8 cellular contexts compared by ENCODE assay signal in the genomic region with DNA sequence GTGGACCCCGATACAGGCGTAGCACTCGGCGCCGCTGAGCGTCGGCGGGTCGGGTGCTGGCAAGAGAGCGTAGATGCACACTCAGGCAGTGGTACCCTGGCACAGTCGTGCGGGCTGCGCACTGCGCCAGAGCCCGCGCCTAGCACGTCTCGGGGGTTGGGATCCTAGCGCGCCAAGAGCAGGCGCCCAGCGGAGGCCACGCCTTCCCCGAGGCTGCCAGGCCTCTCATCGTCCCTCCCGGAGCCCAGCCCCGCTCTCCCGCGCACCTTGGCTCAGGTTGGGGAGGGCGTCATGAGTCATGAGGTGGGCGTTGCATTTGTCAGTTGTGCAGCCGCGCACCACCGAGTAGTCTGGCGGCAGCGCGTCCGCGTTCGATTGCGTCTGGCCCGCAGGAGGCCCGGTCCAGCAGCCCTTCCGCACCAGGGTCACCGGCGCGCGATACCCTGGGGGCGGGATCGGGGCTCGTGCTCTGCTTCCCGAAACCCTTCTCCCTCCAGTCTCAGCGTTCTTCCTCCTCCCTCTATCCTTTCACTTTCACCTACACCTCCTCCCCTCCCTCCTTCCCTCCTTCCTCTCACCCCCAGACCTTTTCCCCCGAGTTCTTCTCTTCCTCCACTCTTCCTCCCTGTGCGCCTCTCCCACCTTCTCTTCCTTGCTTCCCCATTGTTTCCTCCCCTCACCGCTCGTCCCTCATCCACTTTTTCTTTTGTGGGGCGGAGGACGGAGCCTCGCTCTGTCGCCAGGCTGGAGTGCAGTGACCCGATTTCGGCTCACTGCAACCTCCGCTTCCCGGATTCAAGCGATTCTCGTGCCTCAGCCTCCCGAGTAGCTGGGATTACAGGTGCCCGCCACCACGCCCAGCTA. TPM values are rescaled to one million over a fixed set of nuclear protein-coding genes. Genes with fewer than 3 reads are reported as not detected.
DNase-seq lines count a peak whose midpoint lies in the region; ATAC-seq and TF ChIP-seq lines count a peak whose summit lies in the region.

No MANE protein-coding gene starts in this region.

- H3K36me3 Mint-ChIP-seq in Caco-2 (ENCODE audit: insufficient read depth, unreplicated experiment) (no peaks in the 10 kb centered on the region), natural killer cell (no peaks in the 10 kb centered on the region)

- DNase-seq in Caco-2 (peak; percentile 74 to 82), NCI-H2107 treated with DMSO at 0.1 percent for 48 hours (lab: John Stamatoyannopoulos, UW; ENCODE audit: unreplicated experiment) (peak; percentile 39), epithelial cell of proximal tubule (ENCODE audit: low read depth) (no peak), natural killer cell (no peak), suprapubic skin (ENCODE audit: low spot score in 2 of 2) (no peak), NCI-H1105 (lab: John Stamatoyannopoulos, UW) (no peak)
- peak; percentile 81 for DNase-seq in activated CD8-positive, alpha-beta memory T cell treated with anti-CD3 and anti-CD28 coated beads, Interleukin-2, amount 50 U/mL, for 4 hours

- ATAC-seq in natural killer cell (peak in 2 of 3 donors; percentile 73 to 76), HG02981 (IDR thresholded peaks at IDR 0.05; ENCODE audit: unreplicated experiment) (no peak)

- peaks cover 7% of the 10 kb centered on the region; the same call in 1 of the 2 replicates for H3K4me1 ChIP-seq in Caco-2
- peaks cover 21% of the 10 kb centered on the region for H3K4me1 ChIP-seq in suprapubic skin

- no peak overlapping the region for H3K27ac Mint-ChIP-seq in Caco-2 (ENCODE audit: unreplicated experiment)
- peak overlapping the region in 1 of 2 donors; percentile 42 for H3K27ac Mint-ChIP-seq in natural killer cell

- 13% methylated on average over 33 of the region's 70 CpGs for WGBS in suprapubic skin

- H3K9me3 Mint-ChIP-seq in Caco-2 (ENCODE audit: unreplicated experiment) = no peaks in the 10 kb centered on the region
- no peaks in the 10 kb centered on the region for H3K9me3 Mint-ChIP-seq in natural killer cell

- H3K4me3 ChIP-seq in Caco-2 (ENCODE audit: low read depth, low read length) (peak overlapping the region; percentile 48), epithelial cell of proximal tubule (ENCODE audit: low read depth, low read length) (peak overlapping the region; percentile 50), suprapubic skin (peak overlapping the region; percentile 60)

- TF ChIP-seq POLR2A in suprapubic skin (IDR thresholded peaks at IDR 0.05) = no peak

- H3K4me3 Mint-ChIP-seq in Caco-2 (ENCODE audit: unreplicated experiment) = peak overlapping the region; percentile 66
- peak overlapping the region; percentile 81 for H3K4me3 Mint-ChIP-seq in natural killer cell

- POLR2A ChIA-PET in Caco-2 (lab: Charles Lee) = no interaction called here

- TF ChIP-seq EP300 in suprapubic skin (IDR thresholded peaks at IDR 0.05) = no peak

- no peaks in the 10 kb centered on the region for H3K4me1 Mint-ChIP-seq in Caco-2 (ENCODE audit: low read depth, unreplicated experiment)
- peaks cover 0 to 13% of the 10 kb centered on the region in 2 donors for H3K4me1 Mint-ChIP-seq in natural killer cell

- TF ChIP-seq CTCF in Caco-2 (IDR thresholded peaks at IDR 0.05; ENCODE audit: insufficient read depth in 1 of 2, low read depth in 1 of 2, low read length in 1 of 2, severe bottlenecking in 1 of 2, unreplicated experiment in 1 of 2) = no peak
- no peak for TF ChIP-seq CTCF in epithelial cell of proximal tubule (conservative IDR thresholded peaks at IDR 0.05; ENCODE audit: low read depth, low read length)
- no peak for TF ChIP-seq CTCF in natural killer cell (IDR thresholded peaks at IDR 0.05)
- no peak for TF ChIP-seq CTCF in suprapubic skin (IDR thresholded peaks at IDR 0.05)

- CTCF ChIA-PET in Caco-2 (lab: Charles Lee) = interaction anchor here (1.2 kb wide), 1 partner anchor 54 kb away, joined by 5 read pairs; no protein-coding TSS in a partner anchor

- BruUV-seq in Caco-2 (replicated peaks; lab: Mats Ljungman, UMichigan) = no TSS peak

- H3K27me3 Mint-ChIP-seq in Caco-2 (ENCODE audit: insufficient read depth, unreplicated experiment) (peaks cover 4% of the 10 kb centered on the region), natural killer cell (ENCODE audit: low read depth in 2 of 2) (peaks cover 5 to 33% of the 10 kb centered on the region in 2 donors)

- intact Hi-C loops in Caco-2 (cut with micrococcal nuclease; ENCODE audit: unreplicated experiment) (no loop called here), natural killer cell (cut with micrococcal nuclease) (no loop called here)

- no peaks in the 10 kb centered on the region; the same call in 1 of the 2 replicates for H3K27me3 ChIP-seq in Caco-2 (replicated peaks; ENCODE audit: control insufficient read depth, insufficient read depth, low read length)
- H3K27me3 ChIP-seq in suprapubic skin = no peaks in the 10 kb centered on the region

- H3K36me3 ChIP-seq in Caco-2 (ENCODE audit: control insufficient read depth, insufficient read depth, low read length) = no peaks in the 10 kb centered on the region
- H3K36me3 ChIP-seq in suprapubic skin = no peaks in the 10 kb centered on the region

- H3K9me3 ChIP-seq in Caco-2 (no peaks in the 10 kb centered on the region), suprapubic skin (no peaks in the 10 kb centered on the region)

- H3K27ac ChIP-seq in suprapubic skin = peak overlapping the region; percentile 63

RNA-seq across cellular contexts. Expression of a gene that starts 3.5 kb away (rescaled TPM):
- total RNA-seq in Caco-2 (2022) (0.93 and 0.95 TPM in 2 replicates), epithelial cell of proximal tubule (1.2 TPM in 1 of 2 replicates, not detected in the other), natural killer cell (not detected), suprapubic skin (100 to 1,000 TPM in 1 of 4 donors, 10 to 100 TPM in 3; 48.5 to 114 (median 98.5) TPM)

RNA-seq across cellular contexts. Expression of a gene that starts 18.0 kb away (rescaled TPM):
- 3.0 and 4.0 TPM in 2 replicates for total RNA-seq in Caco-2 (2022)
- 8.3 and 11.6 TPM in 2 replicates for total RNA-seq in epithelial cell of proximal tubule
- 1 to 10 TPM in 2 of 3 donors, under 1 TPM in 1; 0.72 to 7.1 (median 1.4) TPM for total RNA-seq in natural killer cell
- 10 to 100 TPM; 26.4 to 77.9 (median 48.2) TPM for total RNA-seq in suprapubic skin

RNA-seq across cellular contexts. Expression of a gene that starts 28.3 kb away (rescaled TPM):
- total RNA-seq in Caco-2 (2022) = 12.0 and 14.7 TPM in 2 replicates
- total RNA-seq in epithelial cell of proximal tubule = 2.9 and 3.5 TPM in 2 replicates
- total RNA-seq in natural killer cell = 1 to 10 TPM; 4.1 to 8.0 (median 7.1) TPM
- 10 to 100 TPM in 2 of 4 donors, 1 to 10 TPM in 2; 4.7 to 26.4 (median 10.0) TPM for total RNA-seq in suprapubic skin

RNA-seq across cellular contexts. Expression of a gene that starts 44.0 kb away (rescaled TPM):
- total RNA-seq in Caco-2 (2022) (87.6 and 98.8 TPM in 2 replicates), epithelial cell of proximal tubule (15.8 and 29.9 TPM in 2 replicates), natural killer cell (10 to 100 TPM; 23.3 to 37.4 (median 28.3) TPM), suprapubic skin (10 to 100 TPM; 21.5 to 44.4 (median 30.1) TPM)

Comparison
In these comparisons a context has a peak if more than half of its experiments do, and no peak if none do; other contexts are left out.
1. DNase-seq: peak in Caco-2 (2 of 2), NCI-H2107 treated with DMSO at 0.1 percent for 48 hours (single experiment) and activated CD8-positive, alpha-beta memory T cell treated with anti-CD3 and anti-CD28 coated beads, Interleukin-2, amount 50 U/mL, for 4 hours (single experiment); none in epithelial cell of proximal tubule (single experiment), natural killer cell (single experiment), suprapubic skin (0 of 2) and NCI-H1105 (single experiment).
2. RNA of a gene that starts 3.5 kb away (total RNA-seq): 48.5 to 114 TPM in suprapubic skin; 0.93 to 0.95 TPM in Caco-2, not detected in natural killer cell and 1.2 TPM in epithelial cell of proximal tubule; every median in the first group is over 10 times any median in the second.
3. Peak in every context shown above with its lines, with median percentiles within 50 percentile points of each other: H3K4me3 ChIP-seq.